In the genomic region with DNA sequence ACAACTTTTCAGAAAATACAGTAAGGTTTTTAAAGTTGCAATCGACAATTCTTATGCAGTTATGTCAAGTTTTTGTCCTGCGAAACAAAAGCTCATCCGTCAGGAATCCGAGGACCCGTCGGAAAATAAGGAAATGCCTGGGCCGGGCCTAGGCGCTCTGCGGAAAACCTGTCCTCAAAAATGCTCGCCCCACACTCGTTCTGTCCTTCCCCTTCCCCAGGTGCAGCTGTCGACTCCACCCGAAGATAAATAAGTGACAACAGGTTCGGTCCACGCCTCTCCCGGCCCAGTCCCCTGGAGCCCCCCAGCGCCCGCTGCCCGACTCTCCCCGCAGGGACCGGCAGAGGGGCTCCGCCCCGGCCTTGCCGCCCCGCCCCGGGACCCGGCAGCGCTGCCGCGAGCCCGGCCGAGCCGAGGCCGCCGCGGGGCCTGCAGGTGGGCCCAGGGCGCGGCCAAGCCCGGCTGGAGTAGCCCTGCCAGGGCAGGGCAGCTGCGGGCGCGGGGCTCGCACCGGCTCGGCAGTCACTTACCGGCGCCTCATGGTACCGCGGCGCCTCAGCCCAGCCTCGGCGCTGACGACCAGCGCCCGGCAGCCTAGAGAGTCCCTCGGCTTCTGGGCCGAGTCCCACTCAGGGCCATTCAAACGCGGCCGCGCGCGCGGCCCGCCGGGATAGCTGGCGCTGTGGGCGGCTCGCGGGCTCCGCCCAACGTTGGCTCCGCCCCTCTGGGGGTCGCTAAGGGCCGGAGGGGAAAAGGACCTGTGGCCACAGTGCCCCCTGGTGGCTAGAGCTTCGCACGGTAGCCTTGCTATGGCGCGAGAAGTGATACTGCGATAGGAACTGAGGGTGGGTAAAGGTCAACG, we compare ENCODE assay signal across 8 cellular contexts. TPM values are rescaled to one million over a fixed set of nuclear protein-coding genes. Genes with fewer than 3 reads are reported as not detected.
DNase-seq lines count a peak whose midpoint lies in the region; TF ChIP-seq lines count a peak whose summit lies in the region.

A gene with protein sequence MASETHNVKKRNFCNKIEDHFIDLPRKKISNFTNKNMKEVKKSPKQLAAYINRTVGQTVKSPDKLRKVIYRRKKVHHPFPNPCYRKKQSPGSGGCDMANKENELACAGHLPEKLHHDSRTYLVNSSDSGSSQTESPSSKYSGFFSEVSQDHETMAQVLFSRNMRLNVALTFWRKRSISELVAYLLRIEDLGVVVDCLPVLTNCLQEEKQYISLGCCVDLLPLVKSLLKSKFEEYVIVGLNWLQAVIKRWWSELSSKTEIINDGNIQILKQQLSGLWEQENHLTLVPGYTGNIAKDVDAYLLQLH (minus strand): TSS at position 676 of the 862 bp plus-strand sequence. CDS start 46,420 bp downstream, outside the sequence.

- no peak for TF ChIP-seq EP300 in suprapubic skin (IDR thresholded peaks at IDR 0.05)

- H3K4me1 ChIP-seq in suprapubic skin = peaks cover 19% of the 10 kb centered on the region

- no peaks in the 10 kb centered on the region for H3K27me3 ChIP-seq in suprapubic skin

- peak; percentile 91 for TF ChIP-seq CTCF in HFF-Myc (IDR thresholded peaks at IDR 0.05; ENCODE audit: low read depth, low read length, missing control alignments)
- TF ChIP-seq CTCF in suprapubic skin (IDR thresholded peaks at IDR 0.05) = peak; percentile 84 to 90

- peak; percentile 21 to 78 for TF ChIP-seq POLR2A in suprapubic skin (IDR thresholded peaks at IDR 0.05)

- peak within 1 kb of the TSS; percentile 86 for H3K4me3 ChIP-seq in GM08714 (ENCODE audit: low read length)
- H3K4me3 ChIP-seq in HFF-Myc (replicated peaks; ENCODE audit: low read depth, low read length) = peak within 1 kb of the TSS; percentile 69
- peak within 1 kb of the TSS; percentile 65 for H3K4me3 ChIP-seq in suprapubic skin

- peak within 1 kb of the TSS; percentile 90 for H3K27ac ChIP-seq in suprapubic skin

- in situ Hi-C loops in SK-MEL-5 (cut with HindIII; ENCODE audit: low pct_unique_long_range_greater_than_20kb, low sequenced_read_pairs) = no loop called here

- H3K9me3 ChIP-seq in suprapubic skin = no peaks in the 10 kb centered on the region

- DNase-seq in HFF-Myc (ENCODE audit: extremely low read depth, low read depth) = peak; percentile 75
- DNase-seq in MV-4-11 (lab: John Stamatoyannopoulos, UW) = peak; percentile 91
- DNase-seq in SK-MEL-5 (ENCODE audit: low read depth, low spot score) = peak; percentile 92
- peak; percentile 98 for DNase-seq in activated naive CD4-positive, alpha-beta T cell treated with Interleukin-2 at 50 U/mL for 16 hours
- peak; percentile 96 for DNase-seq in germinal center (ENCODE audit: low spot score)
- peak; percentile 9 to 98 (median 90) for DNase-seq in nucleus accumbens (lab: John Stamatoyannopoulos, UW)
- peak; percentile 97 for DNase-seq in suprapubic skin (ENCODE audit: low spot score in 2 of 2)

- WGBS in suprapubic skin = under 1% methylated on average over 48 of the region's 81 CpGs

- peaks cover 5% of the 10 kb centered on the region for H3K36me3 ChIP-seq in suprapubic skin

RNA-seq across cellular contexts. Expression of the gene that starts here (rescaled TPM):
- total RNA-seq in SK-MEL-5 (2014; rRNA removed; shearing (Covaris generic)) = 43.5 and 59.4 TPM in 2 replicates
- polyA plus RNA-seq in SK-MEL-5 (2015; cell fraction: cytosol; rRNA removed) = 12.2 and 15.9 TPM in 2 replicates
- polyA plus RNA-seq in SK-MEL-5 (2015; cell fraction: nucleus; rRNA removed) = 101 and 128 TPM in 2 replicates
- total RNA-seq in suprapubic skin = 100 to 1,000 TPM in 1 of 4 donors, 10 to 100 TPM in 3; 42.6 to 109 (median 47.8) TPM

Comparison
In these comparisons a context has a peak if more than half of its experiments do, and no peak if none do; other contexts are left out.
1. Peak in every context shown above with its lines: DNase-seq, H3K4me3 ChIP-seq and H3K27ac ChIP-seq.